ENCODE assay signal across 14 cellular contexts in the genomic region with DNA sequence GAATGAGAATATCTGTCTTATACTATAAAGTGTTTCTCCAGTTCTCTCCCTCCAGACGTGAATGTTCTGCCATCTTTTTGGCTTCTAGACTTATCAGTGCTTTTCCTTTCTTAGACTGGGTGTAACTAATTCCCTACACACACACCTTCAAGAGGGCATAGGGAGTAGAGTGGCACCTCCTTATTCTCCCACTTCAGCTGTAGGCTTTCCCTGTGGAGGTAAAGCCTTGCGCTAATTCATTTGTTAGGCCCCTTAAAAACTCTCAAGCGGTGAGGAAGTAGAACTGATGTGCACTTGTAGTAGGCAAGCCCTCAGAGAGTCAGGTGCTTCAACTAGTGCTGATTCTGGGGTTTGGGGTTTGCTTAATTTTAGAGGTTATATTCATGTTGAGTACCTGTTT.
"Had no signal": no experiment of that assay in that cellular context is flagged by ENCODE, and none has a peak within 500 bp of the region (broad histone marks: within the 10 kb centered on the region; RNA-seq: fewer than 3 reads in every experiment).

No MANE protein-coding gene starts in this region.

- H3K9me3 Mint-ChIP-seq: activated naive CD4-positive, alpha-beta T cell treated with anti-CD3 and anti-CD28 coated beads for 36 hours; brain; dendritic cell treated with granulocyte-macrophage colony-stimulating factor and Interleukin-4, amounts not matched to agents 40 ng/mL and 50 ng/mL, for 4 days; effector memory CD8-positive, alpha-beta T cell had no signal

- H3K27ac ChIP-seq: right atrium auricular region had no signal

- H3K4me3 Mint-ChIP-seq: activated naive CD4-positive, alpha-beta T cell treated with anti-CD3 and anti-CD28 coated beads for 36 hours; brain; dendritic cell treated with granulocyte-macrophage colony-stimulating factor and Interleukin-4, amounts not matched to agents 40 ng/mL and 50 ng/mL, for 4 days; effector memory CD8-positive, alpha-beta T cell had no signal

- H3K4me2 ChIP-seq: SK-N-SH had no signal

- H3K27me3 Mint-ChIP-seq: dendritic cell treated with granulocyte-macrophage colony-stimulating factor and Interleukin-4, amounts not matched to agents 40 ng/mL and 50 ng/mL, for 4 days; effector memory CD8-positive, alpha-beta T cell had no signal

- H3K36me3 ChIP-seq: gastroesophageal sphincter, right atrium auricular region, tibial artery had no signal

- H3K27me3 ChIP-seq: gastroesophageal sphincter, right atrium auricular region, tibial artery had no signal

- H3K27ac Mint-ChIP-seq: brain; dendritic cell treated with granulocyte-macrophage colony-stimulating factor and Interleukin-4, amounts not matched to agents 40 ng/mL and 50 ng/mL, for 4 days had no signal

- DNase-seq: activated CD4-positive, CD25-positive, alpha-beta regulatory T cell; activated naive CD4-positive, alpha-beta T cell treated with anti-CD3 and anti-CD28 coated beads for 36 hours; amygdala; effector memory CD8-positive, alpha-beta T cell; kidney; left ventricle myocardium superior; midbrain; SK-N-SH; small intestine; tibial artery had no signal

- H3K9ac ChIP-seq: SK-N-SH had no signal

- ATAC-seq: effector memory CD8-positive, alpha-beta T cell; gastroesophageal sphincter; left ventricle myocardium superior had no signal

- H3K9me3 ChIP-seq: gastroesophageal sphincter, right atrium auricular region, SK-N-SH, tibial artery had no signal

- H3K4me3 ChIP-seq: gastroesophageal sphincter, right atrium auricular region, tibial artery had no signal
